Comparison of ENCODE assay signal across 21 cellular contexts in genomic region chr10:88313897-88314296, GRCh38.
"Had no signal": no experiment of that assay in that cellular context is flagged by ENCODE, and none has a peak within 500 bp of the region (broad histone marks: within the 10 kb centered on the region; RNA-seq: fewer than 3 reads in every experiment).

No MANE protein-coding gene starts in this region.

- H3K36me3 ChIP-seq: neural progenitor cell, ovary, right atrium auricular region, tibial nerve had no signal

- ATAC-seq: left colon; natural killer cell treated with Interleukin-12 subunit alpha and Interleukin-12 subunit beta and Interleukin-15 and Interleukin-18, amount 100 ng/mL, for 72 hours had no signal

- H3K4me2 ChIP-seq: neural progenitor cell had no signal

- H3K9me3 ChIP-seq: ovary, testis had no signal

- H3K4me3 Mint-ChIP-seq: natural killer cell treated with Interleukin-12 subunit alpha and Interleukin-12 subunit beta and Interleukin-15 and Interleukin-18, amount 100 ng/mL, for 72 hours; neural progenitor cell had no signal

- H2AFZ ChIP-seq: neural progenitor cell had no signal

- H3K4me1 Mint-ChIP-seq: neural progenitor cell had no signal

- DNase-seq: cortex of kidney; dorsolateral prefrontal cortex; effector CD8-positive, alpha-beta T cell; foreskin melanocyte; head of caudate nucleus; hippocampal formation; left colon; left ventricle myocardium superior; mesenchymal stem cell; midbrain; nucleus accumbens; ovary; small intestine; stimulated activated CD4-positive, alpha-beta T cell treated with anti-CD3 and anti-CD28 coated beads, Interleukin-12 subunit alpha, Interleukin-12 subunit beta, amount 100 ng/mL, for 4 hours; stimulated activated naive CD4-positive, alpha-beta T cell treated with Interleukin-2 at 50 U/mL for 16 hours; testis had no signal

- H3K27ac Mint-ChIP-seq: natural killer cell treated with Interleukin-12 subunit alpha and Interleukin-12 subunit beta and Interleukin-15 and Interleukin-18, amount 100 ng/mL, for 72 hours; neural progenitor cell had no signal

- H3K4me3 ChIP-seq: dorsolateral prefrontal cortex, lung, neural progenitor cell, ovary, right atrium auricular region, testis, tibial nerve had no signal

- H3K4me1 ChIP-seq: neural progenitor cell, right atrium auricular region, testis had no signal

- H3K27ac ChIP-seq: dorsolateral prefrontal cortex, neural progenitor cell, ovary, right atrium auricular region, testis had no signal
